Comparison of ENCODE assay signal across 13 cellular contexts in genomic region chr15:47384776-47385175, GRCh38.
A peak's percentile ranks its signal among the peaks of the same experiment; 100 is the strongest.
DNase-seq lines count a peak whose midpoint lies in the region; ATAC-seq and TF ChIP-seq lines count a peak whose summit lies in the region.
"Had no signal": no experiment of that assay in that cellular context is flagged by ENCODE, and none has a peak within 500 bp of the region (broad histone marks: within the 10 kb centered on the region; RNA-seq: fewer than 3 reads in every experiment).

No MANE protein-coding gene starts in this region.

- H3K4me3 ChIP-seq in brain microvascular endothelial cell (ENCODE audit: low read depth, low read length), result no peak overlapping the region
- H3K4me3 ChIP-seq in mesodermal cell (ENCODE audit: extremely low read depth, insufficient read depth, low read length, poor library complexity, severe bottlenecking), result no peak overlapping the region

- TF ChIP-seq CTCF in brain microvascular endothelial cell (IDR thresholded peaks at IDR 0.05; ENCODE audit: low read depth, low read length, missing control alignments), result no peak

- H3K36me3 Mint-ChIP-seq in activated naive CD4-positive, alpha-beta T cell treated with anti-CD3 and anti-CD28 coated beads for 36 hours (ENCODE audit: low read depth), result no peaks in the 10 kb centered on the region

- H3K4me3 Mint-ChIP-seq in activated naive CD4-positive, alpha-beta T cell treated with anti-CD3 and anti-CD28 coated beads for 36 hours, result no peak overlapping the region
- H3K4me3 Mint-ChIP-seq: H9 had no signal

- in situ Hi-C loops in brain microvascular endothelial cell (cut with HindIII; ENCODE audit: low pct_ligation_motif_present, low sequenced_read_pairs), result no loop called here

- peak overlapping the region; percentile 28 for H3K27ac ChIP-seq in brain microvascular endothelial cell
- peak overlapping the region; percentile 91 for H3K27ac ChIP-seq in mesodermal cell (ENCODE audit: low read depth, low read length, severe bottlenecking)
- H3K27ac ChIP-seq: C4-2B had no signal

- intact Hi-C loops in activated naive CD4-positive, alpha-beta T cell treated with anti-CD3 and anti-CD28 coated beads for 36 hours (cut with micrococcal nuclease), result no loop called here

- ATAC-seq in GM18498 (IDR thresholded peaks at IDR 0.05; ENCODE audit: unreplicated experiment) (no peak), GM21447 (IDR thresholded peaks at IDR 0.05; ENCODE audit: unreplicated experiment) (no peak)

- H3K27ac Mint-ChIP-seq in activated naive CD4-positive, alpha-beta T cell treated with anti-CD3 and anti-CD28 coated beads for 36 hours, result no peak overlapping the region
- H3K27ac Mint-ChIP-seq: H9 had no signal

- no peaks in the 10 kb centered on the region for H3K27me3 ChIP-seq in brain microvascular endothelial cell (replicated peaks)

- no peaks in the 10 kb centered on the region for H3K27me3 Mint-ChIP-seq in activated naive CD4-positive, alpha-beta T cell treated with anti-CD3 and anti-CD28 coated beads for 36 hours (ENCODE audit: low read depth)

- no peaks in the 10 kb centered on the region for H3K9me3 Mint-ChIP-seq in activated naive CD4-positive, alpha-beta T cell treated with anti-CD3 and anti-CD28 coated beads for 36 hours
- H3K9me3 Mint-ChIP-seq: H9 had no signal

- H3K36me3 ChIP-seq in brain microvascular endothelial cell (replicated peaks), result no peaks in the 10 kb centered on the region
- no peaks in the 10 kb centered on the region for H3K36me3 ChIP-seq in mesodermal cell (ENCODE audit: control insufficient read depth, insufficient read depth, low read length)

- no CpG with 5 or more reads among the region's 2 CpGs for WGBS in mesodermal cell (ENCODE audit: insufficient coverage in 2 of 2), 2 experiments

- no peaks in the 10 kb centered on the region for H3K4me1 Mint-ChIP-seq in activated naive CD4-positive, alpha-beta T cell treated with anti-CD3 and anti-CD28 coated beads for 36 hours (ENCODE audit: low read depth)

- H3K4me1 ChIP-seq in mesodermal cell (ENCODE audit: control insufficient read depth, insufficient read depth, low read length, poor library complexity, severe bottlenecking), result peaks cover 7% of the 10 kb centered on the region

- peak; percentile 3 for DNase-seq in ELR (ENCODE audit: low read depth)
- DNase-seq in HS-27A (ENCODE audit: low read depth), result peak; percentile 14
- no peak for DNase-seq in brain microvascular endothelial cell
- DNase-seq in activated naive CD4-positive, alpha-beta T cell treated with anti-CD3 and anti-CD28 coated beads for 36 hours, result no peak
- DNase-seq in mucosa of gallbladder (ENCODE audit: low spot score), result no peak
- DNase-seq: NCI-H1105 treated with DMSO at 0.1 percent for 48 hours, NCI-H526 treated with DMSO at 0.1 percent for 48 hours, SIG-M5 had no signal

- CTCF ChIA-PET in activated naive CD4-positive, alpha-beta T cell treated with anti-CD3 and anti-CD28 coated beads for 36 hours (lab: Charles Lee), result interaction anchor here (1.4 kb wide), 1 partner anchor 12 kb away, joined by 3 read pairs; no protein-coding TSS in a partner anchor

- no peaks in the 10 kb centered on the region for H3K9me3 ChIP-seq in mesodermal cell (ENCODE audit: control insufficient read depth, low read length)

Comparison
In these comparisons a context has a peak if more than half of its experiments do, and no peak if none do; other contexts are left out.
1. DNase-seq: peak in ELR (single experiment) and HS-27A (single experiment); none in brain microvascular endothelial cell (single experiment), activated naive CD4-positive, alpha-beta T cell treated with anti-CD3 and anti-CD28 coated beads for 36 hours (single experiment) and mucosa of gallbladder (single experiment).